In genomic region chr11:74680703-74681531, GRCh38 we compare ENCODE assay signal across 22 cellular contexts. TPM values are rescaled to one million over a fixed set of nuclear protein-coding genes. Genes with fewer than 3 reads are reported as not detected.
DNase-seq lines count a peak whose midpoint lies in the region; ATAC-seq and TF ChIP-seq lines count a peak whose summit lies in the region.
"Had no signal": no experiment of that assay in that cellular context is flagged by ENCODE, and none has a peak within 500 bp of the region (broad histone marks: within the 10 kb centered on the region; RNA-seq: fewer than 3 reads in every experiment).

No MANE protein-coding gene starts in this region.

- no peaks in the 10 kb centered on the region for H3K36me3 ChIP-seq in stomach
- H3K36me3 ChIP-seq: ascending aorta, WERI-Rb-1 had no signal

- peaks cover 24 to 40% (median 33%) of the 10 kb centered on the region in 4 donors for H3K4me1 ChIP-seq in stomach

- intact Hi-C loops in stomach (cut with DNase I; ENCODE audit: low total_unique reads), result no loop called here

- ATAC-seq in left lobe of liver (no peak), HG03025 (IDR thresholded peaks at IDR 0.05; ENCODE audit: low FRiP score, unreplicated experiment) (no peak)
- ATAC-seq: GM23338; naive thymus-derived CD8-positive, alpha-beta T cell; T-cell had no signal

- H3K4me3 ChIP-seq in stomach, result no peak overlapping the region
- H3K4me3 ChIP-seq: ascending aorta, GM23338 had no signal

- H3K27ac ChIP-seq in stomach, result peak overlapping the region in 3 of 5 donors; percentile 54 to 85 (median 58)
- H3K27ac ChIP-seq: ascending aorta, WERI-Rb-1 had no signal

- TF ChIP-seq EP300 in stomach (IDR thresholded peaks at IDR 0.05), result no peak

- 88 to 97% (median 90%) methylated on average over 15 to 18 of the region's 18 CpGs for WGBS in stomach, 5 donors

- H3K9me3 ChIP-seq in stomach, result no peaks in the 10 kb centered on the region
- H3K9me3 ChIP-seq: ascending aorta had no signal

- TF ChIP-seq POLR2A in stomach (IDR thresholded peaks at IDR 0.05), result no peak

- TF ChIP-seq CTCF in stomach (IDR thresholded peaks at IDR 0.05), result no peak

- H3K27me3 ChIP-seq in stomach, result peaks cover 0 to 16% (median 6%) of the 10 kb centered on the region in 3 donors
- H3K27me3 ChIP-seq: ascending aorta had no signal

- DNase-seq in DMS53 (lab: John Stamatoyannopoulos, UW) (peak; percentile 35), DMS53 treated with DMSO at 0.1 percent for 48 hours (lab: John Stamatoyannopoulos, UW; ENCODE audit: unreplicated experiment) (no peak), RPMI8226 (peak; percentile 25), left lobe of liver (ENCODE audit: low spot score) (peak; percentile 37), stomach (peak; percentile 45), GM19240 (ENCODE audit: insufficient read length, low spot score) (no peak)
- no peak for DNase-seq in stimulated activated CD4-positive, alpha-beta T cell treated with anti-CD3 and anti-CD28 coated beads, Interleukin-2, amount 100 ng/mL, for 48 hours
- DNase-seq: activated gamma-delta T cell treated with Interleukin-2 at 50 U/mL for 16 hours; mammary epithelial cell; naive thymus-derived CD8-positive, alpha-beta T cell; NCI-H187; retina; WERI-Rb-1 had no signal

RNA-seq across cellular contexts. Expression of gene CHRDL2, which starts 50.3 kb away (rescaled TPM):
- total RNA-seq in left lobe of liver (8.8 TPM), stomach (10 to 100 TPM in 2 of 5 donors, 1 to 10 TPM in 2, under 1 TPM in 1; 0.92 to 14.6 (median 7.2) TPM)
- 10 to 100 TPM in 1 of 3 donors, 1 to 10 TPM in 1, not detected in 1; 5.4 to 38.4 TPM for polyA plus RNA-seq in stomach
- total RNA-seq: A172; activated CD8-positive, alpha-beta memory T cell treated with anti-CD3 and anti-CD28 coated beads for 36 hours; ascending aorta; epithelial cell of proximal tubule; glomerular endothelial cell; mammary epithelial cell; naive thymus-derived CD8-positive, alpha-beta T cell; subcutaneous adipose tissue had no signal
- polyA plus RNA-seq: GM23338; mammary epithelial cell; naive thymus-derived CD8-positive, alpha-beta T cell had no signal

Comparison
In these comparisons a context has a peak if more than half of its experiments do, and no peak if none do; other contexts are left out.
1. DNase-seq: peak in DMS53 (single experiment), RPMI8226 (single experiment), left lobe of liver (single experiment) and stomach (single experiment); none in DMS53 treated with DMSO at 0.1 percent for 48 hours (single experiment), GM19240 (single experiment) and stimulated activated CD4-positive, alpha-beta T cell treated with anti-CD3 and anti-CD28 coated beads, Interleukin-2, amount 100 ng/mL, for 48 hours (0 of 2).